Comparison of ENCODE assay signal across 16 cellular contexts in genomic region chr11:11446562-11446961, GRCh38.
DNase-seq lines count a peak whose midpoint lies in the region; TF ChIP-seq lines count a peak whose summit lies in the region.
"Had no signal": no experiment of that assay in that cellular context is flagged by ENCODE, and none has a peak within 500 bp of the region (broad histone marks: within the 10 kb centered on the region; RNA-seq: fewer than 3 reads in every experiment).

No MANE protein-coding gene starts in this region.

- H3K27me3 ChIP-seq in H7 (ENCODE audit: control insufficient read depth, insufficient read depth, low read length) (no peaks in the 10 kb centered on the region), WERI-Rb-1 (ENCODE audit: insufficient read depth, low read depth, severe bottlenecking) (no peaks in the 10 kb centered on the region), dorsolateral prefrontal cortex (no peaks in the 10 kb centered on the region), sigmoid colon (no peaks in the 10 kb centered on the region)

- intact Hi-C loops in dorsolateral prefrontal cortex (cut with DNase I) = no loop called here
- intact Hi-C loops in sigmoid colon (cut with DNase I) = no loop called here

- DNase-seq in H7 (peak; percentile 53), WERI-Rb-1 (peak; percentile 20), dorsolateral prefrontal cortex (no peak), sigmoid colon (no peak), AG08396 (ENCODE audit: low spot score) (no peak), inferior parietal cortex (ENCODE audit: extremely low spot score) (no peak)
- DNase-seq: ACHN; AML-193; CD4-positive, alpha-beta T cell; DMS153; DMS79; GF-D8 had no signal

- TF ChIP-seq EP300 in sigmoid colon (IDR thresholded peaks at IDR 0.05) = no peak

- H3K4me1 ChIP-seq in sigmoid colon = peaks cover 0 to 91% (median 42%) of the 10 kb centered on the region in 4 donors

- 85 to 88% methylated on average over 2 of the region's 2 CpGs for WGBS in sigmoid colon, 2 donors

- no peak for TF ChIP-seq CTCF in WERI-Rb-1 (IDR thresholded peaks at IDR 0.05; ENCODE audit: low read depth, low read length)
- TF ChIP-seq CTCF in dorsolateral prefrontal cortex (IDR thresholded peaks at IDR 0.05 in 54 of 56, conservative IDR thresholded peaks at IDR 0.05 in 2 of 56; ENCODE audit: low read depth in 1 of 56, partially characterized antibody in 56 of 56) = no peak
- TF ChIP-seq CTCF in sigmoid colon (IDR thresholded peaks at IDR 0.05) = no peak

- H3K27ac ChIP-seq in WERI-Rb-1 (no peak overlapping the region), dorsolateral prefrontal cortex (peak overlapping the region in 34 of 59 donors; percentile 6 to 86 (median 54)), temporal lobe (ENCODE audit: low read depth, low read length) (peak overlapping the region; percentile 55), sigmoid colon (peak overlapping the region in 1 of 4 donors; percentile 70)
- H3K27ac ChIP-seq: C4-2B, HL-60 had no signal

- no peaks in the 10 kb centered on the region for H3K36me3 ChIP-seq in H7 (replicated peaks; ENCODE audit: control insufficient read depth, insufficient read depth, low read length)
- H3K36me3 ChIP-seq in WERI-Rb-1 = no peaks in the 10 kb centered on the region
- peaks cover 0 to 6% (median 0%) of the 10 kb centered on the region in 4 donors for H3K36me3 ChIP-seq in sigmoid colon
- H3K36me3 ChIP-seq: HAP-1 had no signal

- no peaks in the 10 kb centered on the region for H3K9me3 ChIP-seq in WERI-Rb-1 (ENCODE audit: severe bottlenecking)
- no peaks in the 10 kb centered on the region for H3K9me3 ChIP-seq in sigmoid colon
- H3K9me3 ChIP-seq: HAP-1 had no signal

- no peak for TF ChIP-seq POLR2A in sigmoid colon (IDR thresholded peaks at IDR 0.05)

- H3K4me3 ChIP-seq in H7 (ENCODE audit: insufficient read depth, low read depth, low read length) (no peak overlapping the region), WERI-Rb-1 (ENCODE audit: low read depth, low read length) (no peak overlapping the region), dorsolateral prefrontal cortex (no peak overlapping the region), sigmoid colon (no peak overlapping the region)
- H3K4me3 ChIP-seq: HAP-1 had no signal

Comparison
In these comparisons a context has a peak if more than half of its experiments do, and no peak if none do; other contexts are left out.
1. DNase-seq: peak in H7 (single experiment) and WERI-Rb-1 (single experiment); none in dorsolateral prefrontal cortex (0 of 10), sigmoid colon (single experiment), AG08396 (single experiment) and inferior parietal cortex (single experiment).